9 cellular contexts compared by ENCODE assay signal in the genomic region with DNA sequence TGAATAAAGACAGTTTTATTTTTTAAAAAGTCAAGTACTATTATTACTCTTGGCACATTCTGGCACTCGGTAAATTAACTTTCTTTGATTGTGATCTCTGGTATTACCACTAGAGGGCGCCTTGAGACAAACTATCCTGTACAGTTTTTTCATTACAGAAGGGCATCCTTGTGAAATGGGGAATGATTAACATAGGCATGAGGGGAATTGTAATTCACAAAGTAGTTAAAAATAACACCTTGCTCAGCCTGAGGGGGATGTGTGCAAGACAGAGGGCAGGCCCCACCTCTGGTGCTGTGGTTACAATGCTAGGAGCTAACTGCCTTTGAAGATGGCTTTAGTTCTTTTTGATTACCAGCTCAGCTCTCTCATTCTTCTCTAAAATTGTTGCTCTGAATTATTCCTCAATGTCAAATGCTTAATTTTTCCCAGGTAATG. TPM values are rescaled to one million over a fixed set of nuclear protein-coding genes. Genes with fewer than 3 reads are reported as not detected.
DNase-seq lines count a peak whose midpoint lies in the region; ATAC-seq, FAIRE-seq and TF ChIP-seq lines count a peak whose summit lies in the region.
"Had no signal": no experiment of that assay in that cellular context is flagged by ENCODE, and none has a peak within 500 bp of the region (broad histone marks: within the 10 kb centered on the region; RNA-seq: fewer than 3 reads in every experiment).

No MANE protein-coding gene starts in this region.

- H4K20me1 ChIP-seq in GM12878 (ENCODE audit: control insufficient read depth, insufficient read depth) (no peaks in the 10 kb centered on the region), keratinocyte (ENCODE audit: control insufficient read depth, extremely low read depth, insufficient read depth, low read length) (no peaks in the 10 kb centered on the region)

- H3K4me1 Mint-ChIP-seq in activated CD8-positive, alpha-beta memory T cell treated with anti-CD3 and anti-CD28 coated beads, Interleukin-2, amount 10 ng/mL, durations not matched to agents 7 days and 5 days = no peaks in the 10 kb centered on the region
- H3K4me1 Mint-ChIP-seq: stimulated activated naive B cell treated with anti-CD40 and anti-IgM and Interleukin-4, amounts not matched to agents 10 μg/mL and 1 μg/mL and 100 μg/mL, for 72 hours had no signal

- peaks cover 59% of the 10 kb centered on the region for H3K27me3 Mint-ChIP-seq in activated CD8-positive, alpha-beta memory T cell treated with anti-CD3 and anti-CD28 coated beads, Interleukin-2, amount 10 ng/mL, durations not matched to agents 7 days and 5 days

- H3K9ac ChIP-seq in GM12878 (ENCODE audit: control insufficient read depth, insufficient read depth, low read length) = no peak overlapping the region
- no peak overlapping the region for H3K9ac ChIP-seq in keratinocyte (ENCODE audit: control insufficient read depth, extremely low read depth, insufficient read depth, low read length)

- H3K4me2 ChIP-seq in GM12878 (ENCODE audit: control insufficient read depth, insufficient read depth) (no peak overlapping the region), keratinocyte (ENCODE audit: control insufficient read depth, extremely low read depth, insufficient read depth, low read depth, low read length) (no peak overlapping the region)

- no peaks in the 10 kb centered on the region for H3K79me2 ChIP-seq in GM12878 (ENCODE audit: control insufficient read depth, insufficient read depth, low read length)
- H3K79me2 ChIP-seq in keratinocyte (ENCODE audit: control insufficient read depth, insufficient read depth, low read length) = no peaks in the 10 kb centered on the region

- H3K9me3 Mint-ChIP-seq in activated CD8-positive, alpha-beta memory T cell treated with anti-CD3 and anti-CD28 coated beads, Interleukin-2, amount 10 ng/mL, durations not matched to agents 7 days and 5 days (ENCODE audit: low read depth) = no peaks in the 10 kb centered on the region

- intact Hi-C loops in GM12878 (cut with micrococcal nuclease; ENCODE audit: unreplicated experiment) = loop anchor here (1.0 to 2.0 kb wide), 3 partner anchors 39 to 299 kb away; no protein-coding TSS in a partner anchor

- peak; percentile 50 for DNase-seq in AG08396 (ENCODE audit: low spot score)
- DNase-seq in GM12892 (ENCODE audit: insufficient read length) = no peak
- peak; percentile 35 for DNase-seq in NCI-H345 (lab: John Stamatoyannopoulos, UW)
- no peak for DNase-seq in GM12878 (ENCODE audit: low read depth, low spot score)
- peak; percentile 19 for DNase-seq in keratinocyte (ENCODE audit: low read depth, low spot score)
- no peak for DNase-seq in upper lobe of left lung
- no peak for DNase-seq in activated CD8-positive, alpha-beta memory T cell treated with anti-CD3 and anti-CD28 coated beads, Interleukin-2, amount 10 ng/mL, durations not matched to agents 7 days and 5 days
- DNase-seq: stimulated activated naive B cell treated with anti-CD40 and anti-IgM and Interleukin-4, amounts not matched to agents 10 μg/mL and 1 μg/mL and 100 μg/mL, for 72 hours had no signal

- peak; percentile 84 for TF ChIP-seq RAD21 in GM12878 (IDR thresholded peaks at IDR 0.05; ENCODE audit: insufficient read depth, low read depth, low read length)

- H3K27ac ChIP-seq in GM12878 (ENCODE audit: control insufficient read depth, insufficient read depth) = no peak overlapping the region
- H3K27ac ChIP-seq in keratinocyte (ENCODE audit: control insufficient read depth, insufficient read depth, low read length) = no peak overlapping the region
- H3K27ac ChIP-seq in upper lobe of left lung = no peak overlapping the region

- in situ Hi-C loops in GM12878 (cut with MboI) = no loop called here

- CTCF ChIA-PET in GM12878 (lab: Yijun Ruan, JAX) = interaction anchor here (0.7 to 3.4 kb wide), 19 partner anchors 8 to 334 kb away, joined by 3 to 31 read pairs (median 5); no protein-coding TSS in a partner anchor
- CTCF ChIA-PET in activated CD8-positive, alpha-beta memory T cell treated with anti-CD3 and anti-CD28 coated beads, Interleukin-2, amount 10 ng/mL, durations not matched to agents 7 days and 5 days (lab: Charles Lee) = interaction anchor here (0.6 to 5.2 kb wide), 12 partner anchors 8 to 306 kb away, joined by 3 to 25 read pairs (median 3); no protein-coding TSS in a partner anchor

- H3K27me3 ChIP-seq in GM12878 (replicated peaks in 1 of 2; ENCODE audit: control insufficient read depth in 2 of 2, insufficient read depth in 2 of 2, low read length in 1 of 2) (no peaks in the 10 kb centered on the region), keratinocyte (ENCODE audit: control insufficient read depth, extremely low read depth, insufficient read depth, low read length) (no peaks in the 10 kb centered on the region), upper lobe of left lung (no peaks in the 10 kb centered on the region)

- WGBS in GM12878 (ENCODE audit: insufficient coverage, insufficient replicate concordance, low lambda C conversion rate, missing lambda C conversion rate) = 2% methylated on average over 2 of the region's 2 CpGs
- whole genome bisulfite sequencing in upper lobe of left lung, 2 donors = 15 to 16% methylated on average over 2 of the region's 2 CpGs

- TF ChIP-seq CTCF in GM12878 (IDR thresholded peaks at IDR 0.05 in 2 of 3, conservative IDR thresholded peaks at IDR 0.05 in 1 of 3; ENCODE audit: control insufficient read depth in 2 of 3, extremely low read depth in 1 of 3, insufficient read depth in 1 of 3, low read depth in 3 of 3, low read length in 3 of 3) (peak; percentile 57 to 72 (median 58)), keratinocyte (optimal IDR thresholded peaks at IDR 0.05 in 1 of 3, IDR thresholded peaks at IDR 0.05 in 1 of 3, conservative IDR thresholded peaks at IDR 0.05 in 1 of 3; ENCODE audit: extremely low read depth in 1 of 3, insufficient read depth in 2 of 3, low read length in 3 of 3) (peak in 2 of 3 experiments; percentile 39 to 60), upper lobe of left lung (IDR thresholded peaks at IDR 0.05) (peak; percentile 46 to 80 (median 68))

- TF ChIP-seq EP300 in GM12878 (IDR thresholded peaks at IDR 0.05; ENCODE audit: borderline replicate concordance in 1 of 2, control insufficient read depth in 1 of 2, low read depth in 2 of 2, low read length in 2 of 2) = no peak
- no peak for TF ChIP-seq EP300 in upper lobe of left lung (IDR thresholded peaks at IDR 0.05)

- no peak overlapping the region for H2AFZ ChIP-seq in GM12878 (ENCODE audit: control insufficient read depth, low read depth, low read length)
- no peak overlapping the region for H2AFZ ChIP-seq in keratinocyte (ENCODE audit: control insufficient read depth, low read length)

- dilution Hi-C loops in keratinocyte (cut with MboI; ENCODE audit: extremely low pct_ligation_motif_present, low sequenced_read_pairs) = no loop called here

- POLR2A ChIA-PET in GM12878 (lab: Charles Lee) = no interaction called here

- RAD21 ChIA-PET in GM12878 (lab: Charles Lee; ENCODE audit: unreplicated experiment) = interaction anchor here (0.6 to 1.8 kb wide), 16 partner anchors 9 to 309 kb away, joined by 3 to 18 read pairs (median 4); no protein-coding TSS in a partner anchor

- H3K4me3 ChIP-seq in GM12878 (no peak overlapping the region), keratinocyte (ENCODE audit: control insufficient read depth in 2 of 3, extremely low read depth in 1 of 3, insufficient read depth in 2 of 3, low read depth in 1 of 3, low read length in 3 of 3) (no peak overlapping the region), upper lobe of left lung (no peak overlapping the region)

- TF ChIP-seq POLR2A in GM12892 (IDR thresholded peaks at IDR 0.05; ENCODE audit: low read depth, low read length) (no peak), GM12878 (IDR thresholded peaks at IDR 0.05; ENCODE audit: low read depth, low read length) (no peak), upper lobe of left lung (IDR thresholded peaks at IDR 0.05) (no peak)

- no peaks in the 10 kb centered on the region for H3K36me3 Mint-ChIP-seq in activated CD8-positive, alpha-beta memory T cell treated with anti-CD3 and anti-CD28 coated beads, Interleukin-2, amount 10 ng/mL, durations not matched to agents 7 days and 5 days
- H3K36me3 Mint-ChIP-seq: stimulated activated naive B cell treated with anti-CD40 and anti-IgM and Interleukin-4, amounts not matched to agents 10 μg/mL and 1 μg/mL and 100 μg/mL, for 72 hours had no signal

- no peaks in the 10 kb centered on the region for H3K4me1 ChIP-seq in GM12878 (ENCODE audit: control insufficient read depth, insufficient read depth, low read length)
- peaks cover 4% of the 10 kb centered on the region for H3K4me1 ChIP-seq in keratinocyte (ENCODE audit: control insufficient read depth, extremely low read depth, insufficient read depth, low read length)
- peaks cover 2 to 13% (median 7%) of the 10 kb centered on the region in 4 donors for H3K4me1 ChIP-seq in upper lobe of left lung

- H3K9me3 ChIP-seq in GM12878 (replicated peaks; ENCODE audit: control insufficient read depth, insufficient read depth, low read length) (no peaks in the 10 kb centered on the region), keratinocyte (ENCODE audit: control insufficient read depth, low read depth, low read length) (no peaks in the 10 kb centered on the region), upper lobe of left lung (no peaks in the 10 kb centered on the region)

- no TSS peak for BruUV-seq in GM12878 (replicated peaks; lab: Mats Ljungman, UMichigan)

- no peak overlapping the region for H3K27ac Mint-ChIP-seq in activated CD8-positive, alpha-beta memory T cell treated with anti-CD3 and anti-CD28 coated beads, Interleukin-2, amount 10 ng/mL, durations not matched to agents 7 days and 5 days
- H3K27ac Mint-ChIP-seq: stimulated activated naive B cell treated with anti-CD40 and anti-IgM and Interleukin-4, amounts not matched to agents 10 μg/mL and 1 μg/mL and 100 μg/mL, for 72 hours had no signal

- SMC1A ChIA-PET in GM12878 (lab: Charles Lee; ENCODE audit: uncharacterized antibody, unreplicated experiment) = interaction anchor here (0.5 to 5.6 kb wide), 12 partner anchors 36 to 307 kb away, joined by 3 to 24 read pairs (median 4); no protein-coding TSS in a partner anchor

- H3K9me1 ChIP-seq in keratinocyte (ENCODE audit: control insufficient read depth, extremely low read depth, insufficient read depth, low read length) = no peaks in the 10 kb centered on the region

- no peaks in the 10 kb centered on the region for H3K36me3 ChIP-seq in GM12878 (ENCODE audit: control insufficient read depth in 2 of 2, insufficient read depth in 2 of 2, low read length in 1 of 2)
- no peaks in the 10 kb centered on the region for H3K36me3 ChIP-seq in keratinocyte (ENCODE audit: control insufficient read depth in 2 of 2, extremely low read depth in 1 of 2, insufficient read depth in 2 of 2, low read length in 2 of 2)
- H3K36me3 ChIP-seq in upper lobe of left lung = no peaks in the 10 kb centered on the region

- FAIRE-seq in GM12892 (lab: Jason Lieb, UNC) (peak; percentile 78), GM12878 (lab: Jason Lieb, UNC) (no peak), keratinocyte (lab: Jason Lieb, UNC) (peak; percentile 59)

- ATAC-seq in GM12878 (peak; percentile 66), upper lobe of left lung (ENCODE audit: low FRiP score in 2 of 2) (peak; percentile 71 to 84), HG03139 (IDR thresholded peaks at IDR 0.05; ENCODE audit: unreplicated experiment) (no peak)
- no peak for ATAC-seq in activated CD8-positive, alpha-beta memory T cell treated with anti-CD3 and anti-CD28 coated beads, Interleukin-2, amount 10 ng/mL, durations not matched to agents 7 days and 5 days

- H3K4me3 Mint-ChIP-seq in activated CD8-positive, alpha-beta memory T cell treated with anti-CD3 and anti-CD28 coated beads, Interleukin-2, amount 10 ng/mL, durations not matched to agents 7 days and 5 days = no peak overlapping the region
- H3K4me3 Mint-ChIP-seq: stimulated activated naive B cell treated with anti-CD40 and anti-IgM and Interleukin-4, amounts not matched to agents 10 μg/mL and 1 μg/mL and 100 μg/mL, for 72 hours had no signal

RNA-seq across cellular contexts. Expression of a gene that starts 24.2 kb away (rescaled TPM):
- polyA plus RNA-seq in GM12892 (2012; ENCODE audit: missing spikeins) = 0.32 TPM
- total RNA-seq in GM12878 (2013; cell fraction: nucleolus; rRNA removed) = not detected in 2 replicates
- not detected in 2 replicates for total RNA-seq in GM12878 (2014; rRNA removed)
- total RNA-seq in GM12878 (2014; rRNA removed; fragmentation: Illumina TruSeq; extraction: Trizol) = not detected in 2 replicates
- total RNA-seq in GM12878 (2021) = not detected in 2 replicates
- 0.16 TPM for polyA plus RNA-seq in GM12878 (2011; ENCODE audit: low read depth)
- not detected in 2 replicates for polyA plus RNA-seq in GM12878 (2011; rRNA removed)
- not detected in 2 replicates for polyA plus RNA-seq in GM12878 (2011; cell fraction: cytosol; rRNA removed)
- polyA plus RNA-seq in GM12878 (2011; cell fraction: nucleus; rRNA removed) = not detected in 2 replicates
- polyA plus RNA-seq in GM12878 (2012) = 0.35 and 0.38 TPM in 2 replicates
- not detected in 2 replicates for polyA plus RNA-seq in GM12878 (2014; fragmentation: Illumina TruSeq; extraction: Trizol)
- under 1 TPM; 0.10 to 0.20 TPM for polyA plus RNA-seq in GM12878 (2014; fragmentation: Nextera tagmentation; extraction: Ambion mirVana)
- not detected in 2 replicates for polyA plus RNA-seq in GM12878 (2014; rRNA removed)
- polyA plus RNA-seq in GM12878 (2016; fragmentation: Nextera tagmentation; extraction: Ambion mirVana) = under 1 TPM; 0.44 to 0.48 TPM
- polyA minus RNA-seq in GM12878 (2011; rRNA and poly(A)+ RNA removed) = not detected in 2 replicates
- not detected in 2 replicates for polyA minus RNA-seq in GM12878 (2011; cell fraction: cytosol; rRNA and poly(A)+ RNA removed)
- polyA minus RNA-seq in GM12878 (2011; cell fraction: nucleus; rRNA and poly(A)+ RNA removed) = not detected in 2 replicates
- not detected in 3 replicates for polyA plus RNA-seq in keratinocyte
- not detected for polyA plus RNA-seq in keratinocyte (2011; ENCODE audit: low read depth)
- not detected in 2 replicates for polyA plus RNA-seq in keratinocyte (2011; cell fraction: cytosol; rRNA removed)
- polyA plus RNA-seq in keratinocyte (2011; cell fraction: nucleus; rRNA removed) = not detected in 2 replicates
- 0.32 TPM in 1 of 2 replicates, not detected in the other for polyA plus RNA-seq in keratinocyte (2012; ENCODE audit: low replicate concordance)
- not detected in 3 replicates for polyA minus RNA-seq in keratinocyte
- polyA minus RNA-seq in keratinocyte (2011; cell fraction: cytosol; rRNA and poly(A)+ RNA removed) = not detected
- polyA minus RNA-seq in keratinocyte (2011; cell fraction: nucleus; rRNA and poly(A)+ RNA removed) = not detected in 2 replicates
- total RNA-seq in upper lobe of left lung = not detected
- not detected for total RNA-seq in activated CD8-positive, alpha-beta memory T cell treated with anti-CD3 and anti-CD28 coated beads, Interleukin-2, amount 10 ng/mL, durations not matched to agents 7 days and 5 days

RNA-seq across cellular contexts. Expression of a gene that starts 32.3 kb away (rescaled TPM):
- 25.3 TPM for polyA plus RNA-seq in GM12892 (2012; ENCODE audit: missing spikeins)
- total RNA-seq in GM12878 (2013; cell fraction: nucleolus; rRNA removed) = 27.1 and 31.0 TPM in 2 replicates
- 30.6 and 42.0 TPM in 2 replicates for total RNA-seq in GM12878 (2014; rRNA removed)
- 25.4 and 28.2 TPM in 2 replicates for total RNA-seq in GM12878 (2014; rRNA removed; fragmentation: Illumina TruSeq; extraction: Trizol)
- total RNA-seq in GM12878 (2021) = 35.9 and 38.2 TPM in 2 replicates
- 11.8 TPM for polyA plus RNA-seq in GM12878 (2011; ENCODE audit: low read depth)
- 36.7 and 42.8 TPM in 2 replicates for polyA plus RNA-seq in GM12878 (2011; rRNA removed)
- polyA plus RNA-seq in GM12878 (2011; cell fraction: cytosol; rRNA removed) = 21.7 and 24.8 TPM in 2 replicates
- 38.5 and 41.2 TPM in 2 replicates for polyA plus RNA-seq in GM12878 (2011; cell fraction: nucleus; rRNA removed)
- 24.8 and 26.1 TPM in 2 replicates for polyA plus RNA-seq in GM12878 (2012)
- 28.9 and 31.4 TPM in 2 replicates for polyA plus RNA-seq in GM12878 (2014; fragmentation: Illumina TruSeq; extraction: Trizol)
- 10 to 100 TPM; 15.6 to 28.2 TPM for polyA plus RNA-seq in GM12878 (2014; fragmentation: Nextera tagmentation; extraction: Ambion mirVana)
- 27.6 and 28.4 TPM in 2 replicates for polyA plus RNA-seq in GM12878 (2014; rRNA removed)
- 10 to 100 TPM; 54.2 to 56.2 TPM for polyA plus RNA-seq in GM12878 (2016; fragmentation: Nextera tagmentation; extraction: Ambion mirVana)
- 26.4 and 26.6 TPM in 2 replicates for polyA minus RNA-seq in GM12878 (2011; rRNA and poly(A)+ RNA removed)
- polyA minus RNA-seq in GM12878 (2011; cell fraction: cytosol; rRNA and poly(A)+ RNA removed) = 6.8 TPM in 2 replicates
- polyA minus RNA-seq in GM12878 (2011; cell fraction: nucleus; rRNA and poly(A)+ RNA removed) = 19.9 and 28.6 TPM in 2 replicates
- polyA plus RNA-seq in keratinocyte = 26.3 to 35.0 TPM (median 29.0 TPM) in 3 replicates
- 11.7 TPM for polyA plus RNA-seq in keratinocyte (2011; ENCODE audit: low read depth)
- polyA plus RNA-seq in keratinocyte (2011; cell fraction: cytosol; rRNA removed) = 22.6 and 24.9 TPM in 2 replicates
- 30.3 and 34.1 TPM in 2 replicates for polyA plus RNA-seq in keratinocyte (2011; cell fraction: nucleus; rRNA removed)
- polyA plus RNA-seq in keratinocyte (2012; ENCODE audit: low replicate concordance) = 27.9 and 30.6 TPM in 2 replicates
- polyA minus RNA-seq in keratinocyte = 4.1 to 25.8 TPM (median 24.5 TPM) in 3 replicates
- polyA minus RNA-seq in keratinocyte (2011; cell fraction: cytosol; rRNA and poly(A)+ RNA removed) = 13.6 TPM
- 13.4 and 23.0 TPM in 2 replicates for polyA minus RNA-seq in keratinocyte (2011; cell fraction: nucleus; rRNA and poly(A)+ RNA removed)
- 10 to 100 TPM; 14.5 to 29.3 (median 19.1) TPM for total RNA-seq in upper lobe of left lung
- 10 to 100 TPM; 10.5 to 11.4 TPM for total RNA-seq in activated CD8-positive, alpha-beta memory T cell treated with anti-CD3 and anti-CD28 coated beads, Interleukin-2, amount 10 ng/mL, durations not matched to agents 7 days and 5 days

Comparison
In these comparisons a context has a peak if more than half of its experiments do, and no peak if none do; other contexts are left out.
1. DNase-seq: peak in AG08396 (single experiment), NCI-H345 (single experiment) and keratinocyte (single experiment); none in GM12892 (single experiment), GM12878 (single experiment), upper lobe of left lung (0 of 2) and activated CD8-positive, alpha-beta memory T cell treated with anti-CD3 and anti-CD28 coated beads, Interleukin-2, amount 10 ng/mL, durations not matched to agents 7 days and 5 days (single experiment).
2. ATAC-seq: peak in GM12878 (single experiment) and upper lobe of left lung (2 of 2); none in HG03139 (single experiment) and activated CD8-positive, alpha-beta memory T cell treated with anti-CD3 and anti-CD28 coated beads, Interleukin-2, amount 10 ng/mL, durations not matched to agents 7 days and 5 days (single experiment).
3. Peak in every context shown above with its lines, with median percentiles within 50 percentile points of each other: CTCF ChIP-seq.